In genomic region chr3:102200126-102200525, GRCh38 we compare ENCODE assay signal across 2 cellular contexts.
A peak's percentile ranks its signal among the peaks of the same experiment; 100 is the strongest.
TF ChIP-seq lines count a peak whose summit lies in the region.

No MANE protein-coding gene starts in this region.

TF ChIP-seq in HEK293, 187 proteins besides CTCF, POLR2A, EP300 and RAD21 (continued from another document):
- TF ChIP-seq ZSCAN18 (tag by site-specific recombination; IDR thresholded peaks at IDR 0.05) = no peak
- 0 out of 2 replicates have a peak, but pooled peaks have one; percentile 20 for TF ChIP-seq PRDM10 (tag by site-specific recombination; IDR thresholded peaks at IDR 0.05)

TF ChIP-seq in GM12878, 131 proteins besides CTCF, POLR2A, EP300 and RAD21 (continued from another document):
- TF ChIP-seq ZBTB11 (CRISPR knock-in tag; IDR thresholded peaks at IDR 0.05) = no peak
- no peak for TF ChIP-seq ZNF622 (IDR thresholded peaks at IDR 0.05)
- no peak for TF ChIP-seq IKZF1 (conservative IDR thresholded peaks at IDR 0.05)
